Comparison of ENCODE assay signal across 1 cellular context in genomic region chr19:45133661-45134060, GRCh38.
TF ChIP-seq lines count a peak whose summit lies in the region.

No MANE protein-coding gene starts in this region.

TF ChIP-seq in H1, 55 proteins besides CTCF, POLR2A, EP300 and RAD21:
- no peak for TF ChIP-seq BACH1 (IDR thresholded peaks at IDR 0.05; ENCODE audit: low read length)
- no peak for TF ChIP-seq BRCA1 (IDR thresholded peaks at IDR 0.05; ENCODE audit: low read depth, low read length)
- TF ChIP-seq RNF2 (IDR thresholded peaks at IDR 0.05; ENCODE audit: borderline replicate concordance, low read depth, low read length, missing control alignments, poor library complexity, severe bottlenecking), result no peak
- no peak for TF ChIP-seq TAF1 (IDR thresholded peaks at IDR 0.05; ENCODE audit: low read depth, low read length)
- TF ChIP-seq POLR2AphosphoS5 (IDR thresholded peaks at IDR 0.05; ENCODE audit: low read depth, low read length), result no peak
- TF ChIP-seq USF2 (IDR thresholded peaks at IDR 0.05; ENCODE audit: low read length), result no peak
- TF ChIP-seq SUZ12 (IDR thresholded peaks at IDR 0.05; ENCODE audit: low read length), result no peak
- no peak for TF ChIP-seq CEBPB (IDR thresholded peaks at IDR 0.05; ENCODE audit: low read depth, low read length)
- TF ChIP-seq ASH2L (IDR thresholded peaks at IDR 0.05; ENCODE audit: low read length), result no peak
- no peak for TF ChIP-seq TEAD4 (IDR thresholded peaks at IDR 0.05; ENCODE audit: low read depth, low read length)
- TF ChIP-seq RFX5 (IDR thresholded peaks at IDR 0.05; ENCODE audit: borderline replicate concordance, low read depth, low read length), result no peak
- TF ChIP-seq SIRT6 (IDR thresholded peaks at IDR 0.05; ENCODE audit: low read length), result no peak
- no peak for TF ChIP-seq PHF8 (conservative IDR thresholded peaks at IDR 0.05; ENCODE audit: low read depth, low read length)
- no peak for TF ChIP-seq SIX5 (IDR thresholded peaks at IDR 0.05; ENCODE audit: low read depth, low read length)
- TF ChIP-seq JUND (IDR thresholded peaks at IDR 0.05; ENCODE audit: low read length), result no peak
